8 cellular contexts compared by ENCODE assay signal in genomic region chr17:65560628-65561371, GRCh38. TPM values are rescaled to one million over a fixed set of nuclear protein-coding genes. Genes with fewer than 3 reads are reported as not detected.
DNase-seq lines count a peak whose midpoint lies in the region; ATAC-seq, FAIRE-seq and TF ChIP-seq lines count a peak whose summit lies in the region.

No MANE protein-coding gene starts in this region.

- H3K27me3 Mint-ChIP-seq in endothelial cell (ENCODE audit: unreplicated experiment) = peaks cover 6% of the 10 kb centered on the region

- H3K27ac Mint-ChIP-seq in endothelial cell (ENCODE audit: unreplicated experiment) = no peak overlapping the region

- TF ChIP-seq CTCF in endothelial cell (IDR thresholded peaks at IDR 0.05; ENCODE audit: unreplicated experiment) = no peak

- FAIRE-seq in GM12892 (lab: Jason Lieb, UNC) = peak; percentile 5

- H3K36me3 Mint-ChIP-seq in endothelial cell (ENCODE audit: low read depth, unreplicated experiment) = peaks cover 5% of the 10 kb centered on the region

- peak; percentile 40 for DNase-seq in GM12892 (ENCODE audit: insufficient read length)
- DNase-seq in NCI-H774 (lab: John Stamatoyannopoulos, UW) = peak; percentile 80
- DNase-seq in activated T-cell treated with anti-CD3 and anti-CD28 coated beads for 1 hour (ENCODE audit: low read depth) = peak; percentile 61
- peak; percentile 77 for DNase-seq in endothelial cell (ENCODE audit: low spot score)
- peak; percentile 93 for DNase-seq in mesenteric fat pad (ENCODE audit: low spot score)
- peak; percentile 39 for DNase-seq in stimulated activated CD8-positive, alpha-beta memory T cell treated with anti-CD3 and anti-CD28 coated beads, Interleukin-12 subunit alpha, Interleukin-12 subunit beta, amount 100 ng/mL, for 24 hours (ENCODE audit: extremely low read depth)

- no peak for TF ChIP-seq POLR2A in GM12892 (IDR thresholded peaks at IDR 0.05; ENCODE audit: low read depth, low read length)

- ATAC-seq in HG03342 (IDR thresholded peaks at IDR 0.05; ENCODE audit: unreplicated experiment) (peak; percentile 33), HG03196 (IDR thresholded peaks at IDR 0.05; ENCODE audit: unreplicated experiment) (no peak)

- H3K4me3 Mint-ChIP-seq in endothelial cell (ENCODE audit: unreplicated experiment) = no peak overlapping the region

- H3K4me1 Mint-ChIP-seq in endothelial cell (ENCODE audit: unreplicated experiment) = peaks cover 20% of the 10 kb centered on the region

- no peaks in the 10 kb centered on the region for H3K9me3 Mint-ChIP-seq in endothelial cell (ENCODE audit: unreplicated experiment)

RNA-seq across cellular contexts. Expression of gene AXIN2, which starts 0.6 kb away (rescaled TPM):
- polyA plus RNA-seq in GM12892 (2012; ENCODE audit: missing spikeins) = 0.34 TPM
- total RNA-seq in endothelial cell (ENCODE audit: unreplicated experiment) (44.8 TPM), mesenteric fat pad (26.9 TPM)

Comparison
In these comparisons a context has a peak if more than half of its experiments do, and no peak if none do; other contexts are left out.
1. DNase-seq: peak in every context shown above with its lines; median percentile 93 in mesenteric fat pad; 80 in NCI-H774; 77 in endothelial cell; 61 in activated T-cell treated with anti-CD3 and anti-CD28 coated beads for 1 hour; 40 in GM12892; 39 in stimulated activated CD8-positive, alpha-beta memory T cell treated with anti-CD3 and anti-CD28 coated beads, Interleukin-12 subunit alpha, Interleukin-12 subunit beta, amount 100 ng/mL, for 24 hours.